In genomic region chr10:6275022-6275997, GRCh38 we compare ENCODE assay signal across 8 cellular contexts.
A peak's percentile ranks its signal among the peaks of the same experiment; 100 is the strongest.
DNase-seq lines count a peak whose midpoint lies in the region; ATAC-seq and TF ChIP-seq lines count a peak whose summit lies in the region.

No MANE protein-coding gene starts in this region.

- in situ Hi-C loops in ACHN (cut with HindIII; ENCODE audit: low pct_ligation_motif_present, low pct_unique_long_range_greater_than_20kb, low sequenced_read_pairs) = no loop called here

- H3K27ac Mint-ChIP-seq in brain = peak overlapping the region; percentile 46 to 95 (median 86)

- TF ChIP-seq POLR2A in GM19099 (IDR thresholded peaks at IDR 0.05; ENCODE audit: extremely low read depth, insufficient read length, low read depth) (peak; percentile 38), spleen (IDR thresholded peaks at IDR 0.05) (peak in 1 of 3 donors; percentile 67)

- peaks cover 42% of the 10 kb centered on the region for H3K4me1 Mint-ChIP-seq in brain

- intact Hi-C loops in spleen (cut with DNase I; ENCODE audit: low total_unique reads) = no loop called here

- no peaks in the 10 kb centered on the region for H3K9me3 ChIP-seq in spleen

- H3K4me1 ChIP-seq in spleen = peaks cover 8 to 60% (median 32%) of the 10 kb centered on the region in 6 donors

- H3K36me3 ChIP-seq in spleen = no peaks in the 10 kb centered on the region

- peak overlapping the region in 2 of 5 experiments; percentile 46 to 56 for H3K4me3 Mint-ChIP-seq in brain

- TF ChIP-seq CTCF in brain (conservative IDR thresholded peaks at IDR 0.05) (no peak), spleen (IDR thresholded peaks at IDR 0.05 in 8 of 11, conservative IDR thresholded peaks at IDR 0.05 in 3 of 11) (peak in 4 of 11 experiments; percentile 3 to 50 (median 22))

- peaks cover 0 to 9% (median 5%) of the 10 kb centered on the region in 5 experiments for H3K9me3 Mint-ChIP-seq in brain

- peak overlapping the region; percentile 64 to 92 (median 86) for H3K27ac ChIP-seq in spleen

- 43 to 52% (median 49%) methylated on average over 27 to 29 of the region's 29 CpGs for WGBS in spleen, 5 donors

- no peaks in the 10 kb centered on the region for H3K27me3 ChIP-seq in spleen (replicated peaks in 1 of 7)

- peak overlapping the region in 3 of 8 donors; percentile 6 to 60 (median 21) for H3K4me3 ChIP-seq in spleen

- H3K27me3 Mint-ChIP-seq in brain = no peaks in the 10 kb centered on the region

- peak; percentile 65 for ATAC-seq in HG03565 (IDR thresholded peaks at IDR 0.05; ENCODE audit: unreplicated experiment)
- no peak for ATAC-seq in HG03097 (IDR thresholded peaks at IDR 0.05; ENCODE audit: low FRiP score, unreplicated experiment)

- peaks cover 74% of the 10 kb centered on the region for H3K36me3 Mint-ChIP-seq in brain

- DNase-seq in ACHN (peak; percentile 97), UCSD-AML1 (lab: John Stamatoyannopoulos, UW; ENCODE audit: unreplicated experiment) (peak; percentile 89), inferior parietal cortex (ENCODE audit: extremely low spot score) (peak; percentile 52), spleen (peak; percentile 97)
